1 cellular context compared by ENCODE assay signal in the genomic region with DNA sequence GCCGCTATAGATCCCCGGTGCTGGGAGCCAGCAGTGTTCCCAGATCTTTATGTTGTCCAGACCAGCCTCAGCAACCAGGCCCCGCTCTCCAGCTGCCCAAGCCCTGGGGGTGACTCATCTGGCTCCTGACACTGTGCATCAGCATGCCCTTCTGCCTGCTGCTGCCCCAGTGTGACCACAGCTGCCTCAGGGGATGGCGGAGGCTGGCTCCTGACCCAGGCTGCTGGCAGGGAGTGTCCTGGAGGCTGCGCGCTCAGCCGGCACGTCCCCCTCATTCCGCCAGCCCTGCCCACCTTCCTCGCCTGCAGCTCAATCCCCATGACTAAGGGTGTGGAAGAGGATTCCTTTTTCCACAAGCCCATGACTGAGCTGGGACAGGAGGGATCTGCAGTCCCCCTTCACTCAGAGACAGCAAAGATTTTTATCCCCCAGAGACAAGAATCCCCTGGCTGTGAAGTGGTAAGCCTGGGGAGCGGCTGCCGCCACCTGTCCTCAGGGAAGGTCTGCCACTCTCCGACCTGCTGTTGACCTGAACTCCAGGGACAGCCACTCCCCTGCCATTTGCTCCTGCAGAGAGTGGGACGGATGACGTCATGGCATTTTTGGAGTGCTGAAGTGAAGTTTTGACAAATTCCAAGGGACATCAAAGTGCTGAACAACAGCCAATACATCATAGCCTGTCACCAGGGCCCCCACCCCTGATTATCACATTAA.
A peak's percentile ranks its signal among the peaks of the same experiment; 100 is the strongest.
TF ChIP-seq lines count a peak whose summit lies in the region.

No MANE protein-coding gene starts in this region.

TF ChIP-seq in SK-N-SH, 30 proteins besides CTCF, POLR2A, EP300 and RAD21 (continued from another document):
- TF ChIP-seq, protein P1, sequence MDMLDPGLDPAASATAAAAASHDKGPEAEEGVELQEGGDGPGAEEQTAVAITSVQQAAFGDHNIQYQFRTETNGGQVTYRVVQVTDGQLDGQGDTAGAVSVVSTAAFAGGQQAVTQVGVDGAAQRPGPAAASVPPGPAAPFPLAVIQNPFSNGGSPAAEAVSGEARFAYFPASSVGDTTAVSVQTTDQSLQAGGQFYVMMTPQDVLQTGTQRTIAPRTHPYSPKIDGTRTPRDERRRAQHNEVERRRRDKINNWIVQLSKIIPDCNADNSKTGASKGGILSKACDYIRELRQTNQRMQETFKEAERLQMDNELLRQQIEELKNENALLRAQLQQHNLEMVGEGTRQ (IDR thresholded peaks at IDR 0.05; ENCODE audit: borderline replicate concordance, low read depth, low read length), result no peak
- TF ChIP-seq ELF1 (IDR thresholded peaks at IDR 0.05) (no peak), NRF1 (IDR thresholded peaks at IDR 0.05; ENCODE audit: low read depth, low read length) (peak; percentile 37; the same call in 1 of the 2 replicates), TEAD4 (IDR thresholded peaks at IDR 0.05; ENCODE audit: borderline replicate concordance, insufficient read depth) (peak; percentile 76; the same call in 1 of the 2 replicates), EZH2phosphoT487 (IDR thresholded peaks at IDR 0.05; ENCODE audit: borderline replicate concordance, low read depth) (no peak), MEF2A (IDR thresholded peaks at IDR 0.05; ENCODE audit: borderline replicate concordance, low read depth) (no peak), RCOR1 (IDR thresholded peaks at IDR 0.05; ENCODE audit: low read length) (peak; percentile 98), TAF1 (IDR thresholded peaks at IDR 0.05; ENCODE audit: borderline replicate concordance, low read depth, low read length) (no peak), GABPA (IDR thresholded peaks at IDR 0.05; ENCODE audit: low read depth) (no peak), GATA2 (CRISPR knock-in tag; IDR thresholded peaks at IDR 0.05) (peak; percentile 85), JUND (IDR thresholded peaks at IDR 0.05) (peak; percentile 75), FOXM1 (IDR thresholded peaks at IDR 0.05; ENCODE audit: low read depth) (no peak), CHD2 (IDR thresholded peaks at IDR 0.05; ENCODE audit: low read length, partially characterized antibody) (peak; percentile 90), FOSL2 (IDR thresholded peaks at IDR 0.05; ENCODE audit: borderline replicate concordance, low read depth) (peak; percentile 92), RXRA (IDR thresholded peaks at IDR 0.05; ENCODE audit: borderline replicate concordance, low read depth) (no peak), NFIC (IDR thresholded peaks at IDR 0.05; ENCODE audit: borderline replicate concordance) (peak; percentile 68), RFX5 (IDR thresholded peaks at IDR 0.05; ENCODE audit: low read length) (no peak), POLR2AphosphoS5 (IDR thresholded peaks at IDR 0.05; ENCODE audit: low read depth, low read length) (peak; percentile 69), PBX3 (IDR thresholded peaks at IDR 0.05) (peak; percentile 78), SMC3 (IDR thresholded peaks at IDR 0.05; ENCODE audit: low read depth, low read length) (no peak; the same call in 1 of the 2 replicates), MXI1 (IDR thresholded peaks at IDR 0.05; ENCODE audit: low read depth, low read length) (peak; percentile 43; the same call in 1 of the 2 replicates), FOXJ3 (CRISPR knock-in tag; IDR thresholded peaks at IDR 0.05) (peak; percentile 95), SIN3A (IDR thresholded peaks at IDR 0.05; ENCODE audit: borderline replicate concordance, low read depth, low read length) (peak; percentile 78)
- TF ChIP-seq, protein P2, sequence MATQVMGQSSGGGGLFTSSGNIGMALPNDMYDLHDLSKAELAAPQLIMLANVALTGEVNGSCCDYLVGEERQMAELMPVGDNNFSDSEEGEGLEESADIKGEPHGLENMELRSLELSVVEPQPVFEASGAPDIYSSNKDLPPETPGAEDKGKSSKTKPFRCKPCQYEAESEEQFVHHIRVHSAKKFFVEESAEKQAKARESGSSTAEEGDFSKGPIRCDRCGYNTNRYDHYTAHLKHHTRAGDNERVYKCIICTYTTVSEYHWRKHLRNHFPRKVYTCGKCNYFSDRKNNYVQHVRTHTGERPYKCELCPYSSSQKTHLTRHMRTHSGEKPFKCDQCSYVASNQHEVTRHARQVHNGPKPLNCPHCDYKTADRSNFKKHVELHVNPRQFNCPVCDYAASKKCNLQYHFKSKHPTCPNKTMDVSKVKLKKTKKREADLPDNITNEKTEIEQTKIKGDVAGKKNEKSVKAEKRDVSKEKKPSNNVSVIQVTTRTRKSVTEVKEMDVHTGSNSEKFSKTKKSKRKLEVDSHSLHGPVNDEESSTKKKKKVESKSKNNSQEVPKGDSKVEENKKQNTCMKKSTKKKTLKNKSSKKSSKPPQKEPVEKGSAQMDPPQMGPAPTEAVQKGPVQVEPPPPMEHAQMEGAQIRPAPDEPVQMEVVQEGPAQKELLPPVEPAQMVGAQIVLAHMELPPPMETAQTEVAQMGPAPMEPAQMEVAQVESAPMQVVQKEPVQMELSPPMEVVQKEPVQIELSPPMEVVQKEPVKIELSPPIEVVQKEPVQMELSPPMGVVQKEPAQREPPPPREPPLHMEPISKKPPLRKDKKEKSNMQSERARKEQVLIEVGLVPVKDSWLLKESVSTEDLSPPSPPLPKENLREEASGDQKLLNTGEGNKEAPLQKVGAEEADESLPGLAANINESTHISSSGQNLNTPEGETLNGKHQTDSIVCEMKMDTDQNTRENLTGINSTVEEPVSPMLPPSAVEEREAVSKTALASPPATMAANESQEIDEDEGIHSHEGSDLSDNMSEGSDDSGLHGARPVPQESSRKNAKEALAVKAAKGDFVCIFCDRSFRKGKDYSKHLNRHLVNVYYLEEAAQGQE (IDR thresholded peaks at IDR 0.05; ENCODE audit: low read depth, low read length), result no peak
- TF ChIP-seq, protein P3, sequence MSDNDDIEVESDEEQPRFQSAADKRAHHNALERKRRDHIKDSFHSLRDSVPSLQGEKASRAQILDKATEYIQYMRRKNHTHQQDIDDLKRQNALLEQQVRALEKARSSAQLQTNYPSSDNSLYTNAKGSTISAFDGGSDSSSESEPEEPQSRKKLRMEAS (IDR thresholded peaks at IDR 0.05; ENCODE audit: low read depth), result peak; percentile 68; the same call in 1 of the 2 replicates
